26 cellular contexts compared by ENCODE assay signal in genomic region chr4:57158762-57159161, GRCh38. TPM values are rescaled to one million over a fixed set of nuclear protein-coding genes. Genes with fewer than 3 reads are reported as not detected.
"Had no signal": no experiment of that assay in that cellular context is flagged by ENCODE, and none has a peak within 500 bp of the region (broad histone marks: within the 10 kb centered on the region; RNA-seq: fewer than 3 reads in every experiment).

No MANE protein-coding gene starts in this region.

- H3K27ac Mint-ChIP-seq: activated B cell treated with CpG ODN at 0.5 μM for 24 hours; activated CD4-positive, alpha-beta memory T cell treated with anti-CD3 and anti-CD28 coated beads, Interleukin-2, amount 10 ng/mL, durations not matched to agents 7 days and 5 days; activated CD4-positive, alpha-beta T cell treated with anti-CD3 and anti-CD28 coated beads, Interleukin-2, amount 10 ng/mL, durations not matched to agents 7 days and 5 days; activated naive CD4-positive, alpha-beta T cell treated with anti-CD3 and anti-CD28 coated beads, Interleukin-2, amount 10 ng/mL, durations not matched to agents 7 days and 5 days; activated naive CD8-positive, alpha-beta T cell treated with anti-CD3 and anti-CD28 coated beads for 36 hours; activated T-cell treated with anti-CD3 and anti-CD28 coated beads, Interleukin-2, amount 50 U/mL, for 72 hours; activated T-helper 2 cell treated with anti-CD3 and anti-CD28 coated beads, Interferon-gamma antibody, Interleukin-2, Interleukin-4, amounts not matched to agents 10 μg/mL and 5 μg/mL and 100 μg/mL, durations not matched to agents 14 hours and 24 hours and 36 hours; T-helper 17 cell had no signal

- H3K27ac ChIP-seq: body of pancreas, Peyer's patch, RWPE1, SJSA1 had no signal

- ATAC-seq: activated T-cell treated with anti-CD3 and anti-CD28 coated beads, Interleukin-2, amount 50 U/mL, for 72 hours; body of pancreas; T-helper 17 cell had no signal

- DNase-seq: activated B cell treated with CpG ODN at 0.5 μM for 24 hours; activated CD4-positive, alpha-beta memory T cell treated with anti-CD3 and anti-CD28 coated beads, Interleukin-2, amount 10 ng/mL, durations not matched to agents 7 days and 5 days; activated CD4-positive, alpha-beta T cell treated with anti-CD3 and anti-CD28 coated beads, Interleukin-2, amount 10 ng/mL, durations not matched to agents 7 days and 5 days; activated CD8-positive, alpha-beta memory T cell treated with anti-CD3 and anti-CD28 coated beads, Interleukin-2, amount 50 U/mL, for 4 hours; activated gamma-delta T cell treated with Interleukin-2 at 50 U/mL for 16 hours; activated naive CD4-positive, alpha-beta T cell treated with anti-CD3 and anti-CD28 coated beads, Interleukin-2, amount 10 ng/mL, durations not matched to agents 7 days and 5 days; activated naive CD8-positive, alpha-beta T cell treated with anti-CD3 and anti-CD28 coated beads for 36 hours; activated T-cell treated with anti-CD3 and anti-CD28 coated beads, Interleukin-2, amount 50 U/mL, for 72 hours; body of pancreas; central memory CD4-positive, alpha-beta T cell; NCI-H1092; NCI-H1417 treated with DMSO at 0.1 percent for 48 hours; NCI-H1694; NCI-H2029; NCI-H2107; NCI-H2171 treated with DMSO at 0.1 percent for 48 hours; NCI-H345; NCI-H524; Peyer's patch; SHP77; T-helper 17 cell; T-helper 9 cell had no signal

- H3K4me1 Mint-ChIP-seq: T-helper 17 cell had no signal

- H3K9me3 Mint-ChIP-seq: activated B cell treated with CpG ODN at 0.5 μM for 24 hours; activated CD4-positive, alpha-beta memory T cell treated with anti-CD3 and anti-CD28 coated beads, Interleukin-2, amount 10 ng/mL, durations not matched to agents 7 days and 5 days; activated CD4-positive, alpha-beta T cell treated with anti-CD3 and anti-CD28 coated beads, Interleukin-2, amount 10 ng/mL, durations not matched to agents 7 days and 5 days; activated naive CD4-positive, alpha-beta T cell treated with anti-CD3 and anti-CD28 coated beads, Interleukin-2, amount 10 ng/mL, durations not matched to agents 7 days and 5 days; activated naive CD8-positive, alpha-beta T cell treated with anti-CD3 and anti-CD28 coated beads for 36 hours; activated T-cell treated with anti-CD3 and anti-CD28 coated beads, Interleukin-2, amount 50 U/mL, for 72 hours; activated T-helper 2 cell treated with anti-CD3 and anti-CD28 coated beads, Interferon-gamma antibody, Interleukin-2, Interleukin-4, amounts not matched to agents 10 μg/mL and 5 μg/mL and 100 μg/mL, durations not matched to agents 14 hours and 24 hours and 36 hours had no signal

- H3K36me3 Mint-ChIP-seq: activated naive CD4-positive, alpha-beta T cell treated with anti-CD3 and anti-CD28 coated beads, Interleukin-2, amount 10 ng/mL, durations not matched to agents 7 days and 5 days; activated naive CD8-positive, alpha-beta T cell treated with anti-CD3 and anti-CD28 coated beads for 36 hours had no signal

- H3K4me3 ChIP-seq: body of pancreas, Peyer's patch, SJSA1 had no signal

- H3K27me3 Mint-ChIP-seq: activated CD4-positive, alpha-beta T cell treated with anti-CD3 and anti-CD28 coated beads, Interleukin-2, amount 10 ng/mL, durations not matched to agents 7 days and 5 days had no signal

- H3K27me3 ChIP-seq: body of pancreas, Peyer's patch, SJSA1 had no signal

- H3K4me1 ChIP-seq: Peyer's patch had no signal

- H3K9me3 ChIP-seq: body of pancreas, Peyer's patch, SJSA1 had no signal

- H3K36me3 ChIP-seq: Peyer's patch, SJSA1 had no signal

- H3K4me3 Mint-ChIP-seq: activated B cell treated with CpG ODN at 0.5 μM for 24 hours; activated CD4-positive, alpha-beta memory T cell treated with anti-CD3 and anti-CD28 coated beads, Interleukin-2, amount 10 ng/mL, durations not matched to agents 7 days and 5 days; activated CD4-positive, alpha-beta T cell treated with anti-CD3 and anti-CD28 coated beads, Interleukin-2, amount 10 ng/mL, durations not matched to agents 7 days and 5 days; activated naive CD4-positive, alpha-beta T cell treated with anti-CD3 and anti-CD28 coated beads, Interleukin-2, amount 10 ng/mL, durations not matched to agents 7 days and 5 days; activated naive CD8-positive, alpha-beta T cell treated with anti-CD3 and anti-CD28 coated beads for 36 hours; activated T-cell treated with anti-CD3 and anti-CD28 coated beads, Interleukin-2, amount 50 U/mL, for 72 hours; T-helper 17 cell had no signal

- FAIRE-seq: bronchial epithelial cell had no signal

RNA-seq across cellular contexts. Expression of gene IGFBP7, which starts 48.6 kb away (rescaled TPM):
- total RNA-seq: activated B cell treated with CpG ODN at 0.5 μM for 24 hours; activated CD4-positive, alpha-beta memory T cell treated with anti-CD3 and anti-CD28 coated beads, Interleukin-2, amount 10 ng/mL, durations not matched to agents 7 days and 5 days; activated naive CD8-positive, alpha-beta T cell treated with anti-CD3 and anti-CD28 coated beads for 36 hours; activated T-cell treated with anti-CD3 and anti-CD28 coated beads, Interleukin-2, amount 50 U/mL, for 72 hours; activated T-helper 2 cell treated with anti-CD3 and anti-CD28 coated beads, Interferon-gamma antibody, Interleukin-2, Interleukin-4, amounts not matched to agents 10 μg/mL and 5 μg/mL and 100 μg/mL, durations not matched to agents 14 hours and 24 hours and 36 hours had no signal
